ENCODE assay signal across 13 cellular contexts in genomic region chr16:72291121-72291520, GRCh38.
DNase-seq lines count a peak whose midpoint lies in the region; ATAC-seq and TF ChIP-seq lines count a peak whose summit lies in the region.
"Had no signal": no experiment of that assay in that cellular context is flagged by ENCODE, and none has a peak within 500 bp of the region (broad histone marks: within the 10 kb centered on the region; RNA-seq: fewer than 3 reads in every experiment).

No MANE protein-coding gene starts in this region.

- H3K4me3 ChIP-seq in cardiac fibroblast (replicated peaks in 1 of 2; ENCODE audit: low read depth in 2 of 2, low read length in 2 of 2) (peak overlapping the region in 1 of 2 donors; percentile 1), mesendoderm (ENCODE audit: low read length) (no peak overlapping the region), Caco-2 (ENCODE audit: low read depth, low read length) (no peak overlapping the region)
- H3K4me3 ChIP-seq: cardiac muscle cell, left ventricle myocardium inferior had no signal

- H3K4me2 ChIP-seq in mesendoderm (ENCODE audit: low read length) = no peak overlapping the region

- no peak overlapping the region for H4K5ac ChIP-seq in mesendoderm (ENCODE audit: low read length)

- H2BK120ac ChIP-seq in mesendoderm (ENCODE audit: low read depth, low read length) = no peak overlapping the region

- WGBS in mesendoderm (ENCODE audit: extremely low coverage, insufficient coverage, low lambda C conversion rate) = no CpG with 5 or more reads among the region's 3 CpGs

- H3K27ac ChIP-seq in mesendoderm (ENCODE audit: low read depth, low read length) = no peak overlapping the region
- H3K27ac ChIP-seq: 22Rv1, cardiac muscle cell, left ventricle myocardium inferior had no signal

- CTCF ChIA-PET in Caco-2 (lab: Charles Lee) = no interaction called here

- DNase-seq in A172 (ENCODE audit: low spot score) = peak; percentile 66
- peak; percentile 76 for DNase-seq in M059J (ENCODE audit: low read depth)
- DNase-seq in cardiac fibroblast (ENCODE audit: low read depth in 2 of 2) = peak; percentile 65 to 67
- peak; percentile 60 for DNase-seq in mesendoderm
- DNase-seq in Caco-2 = no peak
- DNase-seq in NCI-H1417 (lab: John Stamatoyannopoulos, UW) = no peak
- DNase-seq: left ventricle myocardium inferior, NCI-H1092 had no signal

- H2AK5ac ChIP-seq in mesendoderm (ENCODE audit: low read length) = no peak overlapping the region

- H3K9ac ChIP-seq in mesendoderm (ENCODE audit: low read length) = no peak overlapping the region

- no peak overlapping the region for H2BK15ac ChIP-seq in mesendoderm (replicated peaks; ENCODE audit: low read depth)

- no peaks in the 10 kb centered on the region for H3K9me3 ChIP-seq in Caco-2
- H3K9me3 ChIP-seq: left ventricle myocardium inferior had no signal

- H3K36me3 Mint-ChIP-seq in Caco-2 (ENCODE audit: insufficient read depth, unreplicated experiment) = no peaks in the 10 kb centered on the region

- H3K9me3 Mint-ChIP-seq in Caco-2 (ENCODE audit: unreplicated experiment) = no peaks in the 10 kb centered on the region
- H3K9me3 Mint-ChIP-seq: activated T-helper 1 cell treated with anti-CD3 and anti-CD28 coated beads, Interleukin-12 subunit alpha, Interleukin-12 subunit beta, Interleukin-2, Interleukin-4 antibody, amounts not matched to agents 30 ng/mL and 10 ng/mL and 1 ng/mL, durations not matched to agents 14 hours and 24 hours and 36 hours had no signal

- H3K79me1 ChIP-seq in mesendoderm (ENCODE audit: low read length) = no peaks in the 10 kb centered on the region

- TF ChIP-seq CTCF in cardiac fibroblast (IDR thresholded peaks at IDR 0.05; ENCODE audit: low read depth, low read length) = no peak
- no peak for TF ChIP-seq CTCF in Caco-2 (IDR thresholded peaks at IDR 0.05; ENCODE audit: insufficient read depth in 1 of 2, low read depth in 1 of 2, low read length in 1 of 2, severe bottlenecking in 1 of 2, unreplicated experiment in 1 of 2)

- no TSS peak for BruUV-seq in Caco-2 (replicated peaks; lab: Mats Ljungman, UMichigan)

- no peaks in the 10 kb centered on the region for H3K27me3 Mint-ChIP-seq in Caco-2 (ENCODE audit: insufficient read depth, unreplicated experiment)

- H3K18ac ChIP-seq in mesendoderm (ENCODE audit: low read length) = no peak overlapping the region

- H4K8ac ChIP-seq in mesendoderm (ENCODE audit: low read depth, low read length) = no peak overlapping the region

- intact Hi-C loops in Caco-2 (cut with micrococcal nuclease; ENCODE audit: unreplicated experiment) = no loop called here

- H3K56ac ChIP-seq in mesendoderm (ENCODE audit: low read length) = no peak overlapping the region

- POLR2A ChIA-PET in Caco-2 (lab: Charles Lee) = interaction anchor here (0.6 kb wide), 1 partner anchor 47 kb away, joined by 3 read pairs; no protein-coding TSS in a partner anchor

- no peak overlapping the region for H3K23ac ChIP-seq in mesendoderm (ENCODE audit: low read length)

- ATAC-seq in HG02588 (IDR thresholded peaks at IDR 0.05; ENCODE audit: unreplicated experiment) (no peak), HG03159 (IDR thresholded peaks at IDR 0.05; ENCODE audit: unreplicated experiment) (no peak)

- H3K27me3 ChIP-seq in mesendoderm (ENCODE audit: insufficient read depth, low read length, poor library complexity) = no peaks in the 10 kb centered on the region
- H3K27me3 ChIP-seq in Caco-2 (replicated peaks; ENCODE audit: control insufficient read depth, insufficient read depth, low read length) = no peaks in the 10 kb centered on the region
- H3K27me3 ChIP-seq: cardiac muscle cell had no signal

- no peaks in the 10 kb centered on the region for H3K79me2 ChIP-seq in mesendoderm (ENCODE audit: control insufficient read depth, insufficient read depth, low read length)

- no peak overlapping the region for H2BK5ac ChIP-seq in mesendoderm (ENCODE audit: low read length)

- H3K4me1 Mint-ChIP-seq in Caco-2 (ENCODE audit: low read depth, unreplicated experiment) = no peaks in the 10 kb centered on the region

- no peak overlapping the region for H3K4me3 Mint-ChIP-seq in Caco-2 (ENCODE audit: unreplicated experiment)
- H3K4me3 Mint-ChIP-seq: activated T-helper 1 cell treated with anti-CD3 and anti-CD28 coated beads, Interleukin-12 subunit alpha, Interleukin-12 subunit beta, Interleukin-2, Interleukin-4 antibody, amounts not matched to agents 30 ng/mL and 10 ng/mL and 1 ng/mL, durations not matched to agents 14 hours and 24 hours and 36 hours had no signal

- no peaks in the 10 kb centered on the region for H3K36me3 ChIP-seq in mesendoderm (ENCODE audit: control insufficient read depth, insufficient read depth, low read length)
- H3K36me3 ChIP-seq in Caco-2 (ENCODE audit: control insufficient read depth, insufficient read depth, low read length) = no peaks in the 10 kb centered on the region
- H3K36me3 ChIP-seq: cardiac muscle cell, left ventricle myocardium inferior had no signal

- H3K27ac Mint-ChIP-seq in Caco-2 (ENCODE audit: unreplicated experiment) = no peak overlapping the region
- H3K27ac Mint-ChIP-seq: activated T-helper 1 cell treated with anti-CD3 and anti-CD28 coated beads, Interleukin-12 subunit alpha, Interleukin-12 subunit beta, Interleukin-2, Interleukin-4 antibody, amounts not matched to agents 30 ng/mL and 10 ng/mL and 1 ng/mL, durations not matched to agents 14 hours and 24 hours and 36 hours had no signal

- H3K4me1 ChIP-seq in mesendoderm (ENCODE audit: control insufficient read depth, low read depth, low read length) (no peaks in the 10 kb centered on the region), Caco-2 (0 out of 2 replicates have a peak, but pooled peaks cover 9% of the 10 kb centered on the region)
- H3K4me1 ChIP-seq: left ventricle myocardium inferior had no signal

- H3K4ac ChIP-seq in mesendoderm (ENCODE audit: low read depth, low read length) = no peak overlapping the region

Comparison
In these comparisons a context has a peak if more than half of its experiments do, and no peak if none do; other contexts are left out.
1. DNase-seq: peak in A172 (single experiment), M059J (single experiment), cardiac fibroblast (2 of 2) and mesendoderm (single experiment); none in Caco-2 (0 of 2) and NCI-H1417 (0 of 3).